In genomic region chr9:94839398-94839797, GRCh38 we compare ENCODE assay signal across 1 cellular context.
TF ChIP-seq lines count a peak whose summit lies in the region.

No MANE protein-coding gene starts in this region.

TF ChIP-seq in GM12878, 131 proteins besides CTCF, POLR2A, EP300 and RAD21 (continued from another document):
- TF ChIP-seq CUX1 (IDR thresholded peaks at IDR 0.05; ENCODE audit: insufficient replicate concordance, low read depth, low read length): no peak
- TF ChIP-seq KLF5 (IDR thresholded peaks at IDR 0.05; ENCODE audit: partially characterized antibody): no peak
- no peak for TF ChIP-seq IKZF2 (IDR thresholded peaks at IDR 0.05)
- no peak for TF ChIP-seq ATF3 (IDR thresholded peaks at IDR 0.05; ENCODE audit: borderline replicate concordance, extremely low read depth, low read depth, low read length)
